ENCODE assay signal across 10 cellular contexts in genomic region chr5:171310816-171311697, GRCh38. TPM values are rescaled to one million over a fixed set of nuclear protein-coding genes. Genes with fewer than 3 reads are reported as not detected.
DNase-seq lines count a peak whose midpoint lies in the region; ATAC-seq and TF ChIP-seq lines count a peak whose summit lies in the region.
"Had no signal": no experiment of that assay in that cellular context is flagged by ENCODE, and none has a peak within 500 bp of the region (broad histone marks: within the 10 kb centered on the region; RNA-seq: fewer than 3 reads in every experiment).

No MANE protein-coding gene starts in this region.

- H3K4me3 ChIP-seq in HUES48 (ENCODE audit: low read depth, low read length): peak overlapping the region; percentile 12; the same call in 1 of the 2 replicates
- H3K4me3 ChIP-seq in CD4-positive, alpha-beta memory T cell (ENCODE audit: low read length in 2 of 2): no peak overlapping the region

- H3K27ac Mint-ChIP-seq in Calu3 (ENCODE audit: unreplicated experiment): no peak overlapping the region
- H3K27ac Mint-ChIP-seq in naive thymus-derived CD8-positive, alpha-beta T cell: no peak overlapping the region
- no peak overlapping the region for H3K27ac Mint-ChIP-seq in CD4-positive, alpha-beta memory T cell

- H3K9ac ChIP-seq in HUES48 (ENCODE audit: low read depth, low read length): no peak overlapping the region

- no peaks in the 10 kb centered on the region for H3K9me3 Mint-ChIP-seq in Calu3 (ENCODE audit: low read depth, unreplicated experiment)
- peaks cover 0 to 6% (median 0%) of the 10 kb centered on the region in 9 donors for H3K9me3 Mint-ChIP-seq in naive thymus-derived CD8-positive, alpha-beta T cell
- H3K9me3 Mint-ChIP-seq in CD4-positive, alpha-beta memory T cell: peaks cover 0 to 3% (median 0%) of the 10 kb centered on the region in 8 donors

- ATAC-seq in naive thymus-derived CD8-positive, alpha-beta T cell: no peak

- H3K4me1 Mint-ChIP-seq in Calu3 (ENCODE audit: low read depth, unreplicated experiment): peaks cover 7% of the 10 kb centered on the region
- peaks cover 13 to 48% (median 33%) of the 10 kb centered on the region in 4 donors for H3K4me1 Mint-ChIP-seq in naive thymus-derived CD8-positive, alpha-beta T cell
- H3K4me1 Mint-ChIP-seq in CD4-positive, alpha-beta memory T cell: peaks cover 14 to 42% (median 26%) of the 10 kb centered on the region in 4 donors

- H3K4me3 Mint-ChIP-seq in Calu3 (ENCODE audit: low read depth, unreplicated experiment): peak overlapping the region; percentile 95
- H3K4me3 Mint-ChIP-seq in naive thymus-derived CD8-positive, alpha-beta T cell: peak overlapping the region in 8 of 10 donors; percentile 14 to 76 (median 52)
- peak overlapping the region in 3 of 8 donors; percentile 58 to 68 (median 61) for H3K4me3 Mint-ChIP-seq in CD4-positive, alpha-beta memory T cell

- H3K36me3 Mint-ChIP-seq in Calu3 (ENCODE audit: insufficient read depth, unreplicated experiment): peaks cover 36% of the 10 kb centered on the region
- peaks cover 0 to 6% (median 5%) of the 10 kb centered on the region in 3 donors for H3K36me3 Mint-ChIP-seq in naive thymus-derived CD8-positive, alpha-beta T cell
- no peaks in the 10 kb centered on the region for H3K36me3 Mint-ChIP-seq in CD4-positive, alpha-beta memory T cell

- H3K27me3 Mint-ChIP-seq in Calu3 (ENCODE audit: unreplicated experiment): peaks cover 16% of the 10 kb centered on the region
- H3K27me3 Mint-ChIP-seq in naive thymus-derived CD8-positive, alpha-beta T cell: peaks cover 28 to 78% (median 53%) of the 10 kb centered on the region in 5 donors
- H3K27me3 Mint-ChIP-seq in CD4-positive, alpha-beta memory T cell: peaks cover 34 to 49% of the 10 kb centered on the region in 2 donors

- no peak for TF ChIP-seq CTCF in Calu3 (IDR thresholded peaks at IDR 0.05; ENCODE audit: unreplicated experiment)

- no peak overlapping the region for H3K27ac ChIP-seq in HUES48 (ENCODE audit: low read depth, low read length)
- no peak overlapping the region for H3K27ac ChIP-seq in CD4-positive, alpha-beta memory T cell (ENCODE audit: low read depth, low read length)

- H3K27me3 ChIP-seq in HUES48 (ENCODE audit: control insufficient read depth, insufficient read depth, low read length): peaks cover 100% of the 10 kb centered on the region
- H3K27me3 ChIP-seq in CD4-positive, alpha-beta memory T cell (ENCODE audit: insufficient read depth, low read length): peaks cover 29% of the 10 kb centered on the region

- POLR2A ChIA-PET in naive thymus-derived CD8-positive, alpha-beta T cell (lab: Charles Lee): no interaction called here
- POLR2A ChIA-PET in CD4-positive, alpha-beta memory T cell (lab: Charles Lee; ENCODE audit: partially characterized antibody): no interaction called here

- DNase-seq in Calu3 (no peak), cerebellar cortex (ENCODE audit: low spot score) (peak; percentile 36), GM19240 (ENCODE audit: insufficient read length, low spot score) (no peak), EL (no peak)
- DNase-seq in naive thymus-derived CD8-positive, alpha-beta T cell: no peak
- no peak for DNase-seq in stimulated activated CD4-positive, alpha-beta T cell treated with anti-CD3 and anti-CD28 coated beads, Interleukin-4, amount 100 ng/mL, for 1 hour
- no peak for DNase-seq in CD4-positive, alpha-beta memory T cell
- DNase-seq: hypothalamus had no signal

- TSS peak; percentile 39 for BruUV-seq in Calu3 (replicated peaks; lab: Mats Ljungman, UMichigan)

- intact Hi-C loops in Calu3 (cut with micrococcal nuclease; ENCODE audit: unreplicated experiment): no loop called here
- intact Hi-C loops in CD4-positive, alpha-beta memory T cell (cut with micrococcal nuclease): no loop called here

- CTCF ChIA-PET in Calu3 (lab: Charles Lee): no interaction called here
- CTCF ChIA-PET in CD4-positive, alpha-beta memory T cell (lab: Charles Lee; ENCODE audit: partially characterized antibody): no interaction called here

- no peaks in the 10 kb centered on the region for H3K9me3 ChIP-seq in HUES48 (ENCODE audit: control insufficient read depth, insufficient read depth, low read length)
- H3K9me3 ChIP-seq in CD4-positive, alpha-beta memory T cell (ENCODE audit: control insufficient read depth in 1 of 2, low read length in 2 of 2): no peaks in the 10 kb centered on the region

- no peaks in the 10 kb centered on the region for H3K36me3 ChIP-seq in HUES48 (ENCODE audit: control insufficient read depth, insufficient read depth, low read length)
- no peaks in the 10 kb centered on the region for H3K36me3 ChIP-seq in CD4-positive, alpha-beta memory T cell (ENCODE audit: insufficient read depth, low read length)

- H3K4me1 ChIP-seq in HUES48 (ENCODE audit: control insufficient read depth, insufficient read depth, low read length): peaks cover 18% of the 10 kb centered on the region
- no peaks in the 10 kb centered on the region for H3K4me1 ChIP-seq in CD4-positive, alpha-beta memory T cell (ENCODE audit: insufficient read depth, low read length)

RNA-seq across cellular contexts. Expression of gene TLX3, which starts 2.0 kb away (rescaled TPM):
- 6.0 and 6.5 TPM in 2 replicates for total RNA-seq in Calu3 (2022)
- not detected for total RNA-seq in naive thymus-derived CD8-positive, alpha-beta T cell
- polyA plus RNA-seq in naive thymus-derived CD8-positive, alpha-beta T cell: not detected
- total RNA-seq in CD4-positive, alpha-beta memory T cell: not detected
- polyA plus RNA-seq in CD4-positive, alpha-beta memory T cell: not detected
- total RNA-seq: activated CD8-positive, alpha-beta memory T cell treated with anti-CD3 and anti-CD28 coated beads for 36 hours had no signal
